ENCODE assay signal across 21 cellular contexts in the genomic region with DNA sequence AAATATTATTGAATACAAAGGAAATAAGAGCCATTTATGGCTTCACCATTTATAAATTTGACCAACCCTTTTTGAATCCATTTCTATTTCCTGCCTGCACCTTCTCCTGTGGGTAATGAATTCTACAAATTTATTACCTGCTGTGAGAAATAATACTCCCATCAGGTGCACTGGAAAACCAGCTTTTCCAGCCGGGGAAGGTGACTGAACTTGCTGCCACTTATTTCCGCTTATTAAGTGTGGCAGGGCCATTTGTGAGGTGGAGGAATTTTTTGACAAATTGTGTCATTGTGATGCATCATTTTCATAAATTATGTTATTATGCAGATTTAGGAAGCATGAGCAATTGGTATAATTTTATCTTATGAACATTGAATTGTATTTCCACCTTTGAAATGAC.
"Had no signal": no experiment of that assay in that cellular context is flagged by ENCODE, and none has a peak within 500 bp of the region (broad histone marks: within the 10 kb centered on the region; RNA-seq: fewer than 3 reads in every experiment).

No MANE protein-coding gene starts in this region.

- DNase-seq: effector memory CD8-positive, alpha-beta T cell; gastrocnemius medialis; head of caudate nucleus; left lung; mesendoderm; midbrain; naive thymus-derived CD4-positive, alpha-beta T cell; nucleus accumbens; stimulated activated CD4-positive, alpha-beta T cell treated with anti-CD3 and anti-CD28 coated beads, Interleukin-12 subunit alpha, Interleukin-12 subunit beta, amount 100 ng/mL, for 4 hours; stimulated activated CD4-positive, alpha-beta T cell treated with anti-CD3 and anti-CD28 coated beads, Interleukin-1b, Interleukin-23, amount 100 ng/mL, for 48 hours; stimulated activated CD4-positive, alpha-beta T cell treated with anti-CD3 and anti-CD28 coated beads, Interleukin-4, amount 100 ng/mL, for 24 hours; stimulated activated naive CD8-positive, alpha-beta T cell treated with anti-CD3 and anti-CD28 coated beads, Interleukin-15, Interleukin-2, amounts not matched to agents 100 U/mL and 50 U/mL, for 24 hours; substantia nigra; testis; tibial artery had no signal

- ATAC-seq: effector memory CD8-positive, alpha-beta T cell; gastrocnemius medialis; left lung; naive thymus-derived CD4-positive, alpha-beta T cell; sciatic nerve; stimulated activated effector memory CD8-positive, alpha-beta T cell treated with anti-CD3 and anti-CD28 coated beads, Interleukin-12 subunit alpha, Interleukin-12 subunit beta, amount 100 ng/mL, for 72 hours; stimulated activated naive CD8-positive, alpha-beta T cell treated with anti-CD3 and anti-CD28 coated beads, Interleukin-15, Interleukin-2, amounts not matched to agents 100 U/mL and 50 U/mL, for 24 hours had no signal

- H3K4me3 ChIP-seq: coronary artery, gastrocnemius medialis, left lung, prostate gland, right atrium auricular region, smooth muscle cell, testis, tibial artery had no signal
